ENCODE assay signal across 19 cellular contexts in genomic region chr5:139770722-139771121, GRCh38. TPM values are rescaled to one million over a fixed set of nuclear protein-coding genes. Genes with fewer than 3 reads are reported as not detected.
DNase-seq lines count a peak whose midpoint lies in the region; ATAC-seq, FAIRE-seq and TF ChIP-seq lines count a peak whose summit lies in the region.
"Had no signal": no experiment of that assay in that cellular context is flagged by ENCODE, and none has a peak within 500 bp of the region (broad histone marks: within the 10 kb centered on the region; RNA-seq: fewer than 3 reads in every experiment).

No MANE protein-coding gene starts in this region.

- H3K9me1 ChIP-seq in IMR-90 (ENCODE audit: insufficient read depth, low read length), result peaks cover 4% of the 10 kb centered on the region; the same call in 1 of the 2 replicates
- H3K9me1 ChIP-seq in K562 (ENCODE audit: control insufficient read depth, insufficient read depth, low read length), result no peaks in the 10 kb centered on the region

- TF ChIP-seq POLR2A in IMR-90 (IDR thresholded peaks at IDR 0.05; ENCODE audit: low read depth, low read length) (no peak), K562 (conservative IDR thresholded peaks at IDR 0.05) (no peak)

- no peaks in the 10 kb centered on the region for H4K20me1 ChIP-seq in BLaER1
- no peaks in the 10 kb centered on the region for H4K20me1 ChIP-seq in IMR-90 (ENCODE audit: insufficient read depth, low read length)
- no peaks in the 10 kb centered on the region for H4K20me1 ChIP-seq in K562 (replicated peaks; ENCODE audit: control insufficient read depth, insufficient read depth, low read length)

- no peak for TF ChIP-seq RAD21 in IMR-90 (IDR thresholded peaks at IDR 0.05; ENCODE audit: low read length)
- no peak for TF ChIP-seq RAD21 in K562 (CRISPR knock-in tag; conservative IDR thresholded peaks at IDR 0.05 in 1 of 2, IDR thresholded peaks at IDR 0.05 in 1 of 2)

- H3K36me3 ChIP-seq in BLaER1 (no peaks in the 10 kb centered on the region), IMR-90 (ENCODE audit: control insufficient read depth, insufficient read depth, low read length) (no peaks in the 10 kb centered on the region), K562 (ENCODE audit: control insufficient read depth, insufficient read depth, low read length) (no peaks in the 10 kb centered on the region), endodermal cell (ENCODE audit: control insufficient read depth, insufficient read depth, low read length) (no peaks in the 10 kb centered on the region)

- H3K4me2 ChIP-seq in BLaER1, result peak overlapping the region; percentile 41
- no peak overlapping the region for H3K4me2 ChIP-seq in IMR-90 (ENCODE audit: low read depth, low read length)
- H3K4me2 ChIP-seq in K562 (ENCODE audit: insufficient read depth, low read length), result no peak overlapping the region
- H3K4me2 ChIP-seq: A549 had no signal

- H3K79me1 ChIP-seq in IMR-90 (ENCODE audit: low read depth in 1 of 2, low read length in 2 of 2), result no peaks in the 10 kb centered on the region

- dilution Hi-C loops in IMR-90 (cut with HindIII; ENCODE audit: low sequenced_read_pairs, unreplicated experiment), result loop anchor here (25.0 kb wide), 1 partner anchor 133 kb away; the partner anchor contains the start of gene CXXC5

- H3K27ac ChIP-seq in BLaER1, result no peak overlapping the region
- H3K27ac ChIP-seq in IMR-90 (ENCODE audit: insufficient read depth, low read length), result no peak overlapping the region
- no peak overlapping the region for H3K27ac ChIP-seq in K562 (ENCODE audit: extremely low read depth, low read depth, low read length)
- H3K27ac ChIP-seq in endodermal cell (ENCODE audit: low read depth, low read length), result no peak overlapping the region
- H3K27ac ChIP-seq: 22Rv1, A549, C4-2B had no signal

- H3K4ac ChIP-seq in IMR-90 (ENCODE audit: low read depth, low read length), result no peak overlapping the region

- H3K9me3 Mint-ChIP-seq in endodermal cell, result no peaks in the 10 kb centered on the region
- H3K9me3 Mint-ChIP-seq: CD4-positive, alpha-beta T cell; CD8-positive, alpha-beta T cell had no signal

- no peak overlapping the region for H3K27ac Mint-ChIP-seq in endodermal cell
- H3K27ac Mint-ChIP-seq: B cell; CD4-positive, alpha-beta T cell; CD8-positive, alpha-beta T cell had no signal

- no peak overlapping the region for H4K8ac ChIP-seq in IMR-90 (ENCODE audit: low read depth in 2 of 2, low read length in 2 of 2)

- no peak overlapping the region for H4K5ac ChIP-seq in IMR-90 (ENCODE audit: low read depth, low read length)

- peaks cover 3% of the 10 kb centered on the region for H3K4me1 Mint-ChIP-seq in endodermal cell

- no peak overlapping the region for H2BK20ac ChIP-seq in IMR-90 (ENCODE audit: low read depth, low read length)

- no peak overlapping the region for H2BK15ac ChIP-seq in IMR-90 (ENCODE audit: low read depth, low read length)

- H3K9me3 ChIP-seq in BLaER1 (no peaks in the 10 kb centered on the region), IMR-90 (ENCODE audit: control insufficient read depth, insufficient read depth, low read length) (no peaks in the 10 kb centered on the region), K562 (replicated peaks; ENCODE audit: control insufficient read depth, insufficient read depth, low read depth, low read length) (no peaks in the 10 kb centered on the region), endodermal cell (ENCODE audit: control insufficient read depth, low read length) (no peaks in the 10 kb centered on the region)
- H3K9me3 ChIP-seq: A549, Caco-2 had no signal

- no CpG with 5 or more reads among the region's 2 CpGs for WGBS in IMR-90 (ENCODE audit: extremely low coverage in 2 of 2, insufficient read length in 1 of 2), 2 experiments
- WGBS in K562 (ENCODE audit: insufficient coverage, low coverage, missing lambda C conversion rate), result 33% methylated on average over 2 of the region's 2 CpGs
- 74 to 100% methylated on average over 1 to 2 of the region's 2 CpGs for WGBS in endodermal cell (ENCODE audit: insufficient coverage in 1 of 2, insufficient read length in 1 of 2), 2 experiments

- no peak overlapping the region for H2BK120ac ChIP-seq in IMR-90 (ENCODE audit: low read depth, low read length)

- H3K4me1 ChIP-seq in BLaER1 (peaks cover 75% of the 10 kb centered on the region), IMR-90 (ENCODE audit: control insufficient read depth, insufficient read depth, low read length) (no peaks in the 10 kb centered on the region), K562 (replicated peaks in 1 of 2; ENCODE audit: control insufficient read depth in 2 of 2, insufficient read depth in 2 of 2, low read length in 2 of 2) (peaks cover 6 to 12% of the 10 kb centered on the region in 2 experiments; a peak in 4 of 5 replicates), endodermal cell (ENCODE audit: control insufficient read depth, insufficient read depth, low read length) (peaks cover 3% of the 10 kb centered on the region)
- H3K4me1 ChIP-seq: A549 had no signal

- in situ Hi-C loops in IMR-90 (cut with MboI; ENCODE audit: low sequenced_read_pairs) (no loop called here), K562 (cut with MboI) (no loop called here)

- DNase-seq in IMR-90 (no peak), K562 (ENCODE audit: extremely low read depth in 1 of 4, low spot score in 3 of 4) (no peak), kidney glomerular epithelial cell (lab: John Stamatoyannopoulos, UW) (no peak), GF-D8 (lab: John Stamatoyannopoulos, UW) (no peak), endodermal cell (no peak)
- DNase-seq: AML-193; Caco-2; Calu3; CD4-positive, alpha-beta T cell; DMS79 treated with DMSO at 0.1 percent for 48 hours had no signal

- H3K36me3 Mint-ChIP-seq in endodermal cell (ENCODE audit: low read depth), result no peaks in the 10 kb centered on the region
- H3K36me3 Mint-ChIP-seq: CD8-positive, alpha-beta T cell had no signal

- peaks cover 43% of the 10 kb centered on the region for H3K27me3 Mint-ChIP-seq in endodermal cell (ENCODE audit: insufficient read depth)

- POLR2A ChIA-PET in IMR-90 (lab: Charles Lee; ENCODE audit: unreplicated experiment), result no interaction called here
- POLR2A ChIA-PET in K562 (lab: Yijun Ruan, JAX), result interaction anchor here (0.6 to 0.7 kb wide), 3 partner anchors 137 to 296 kb away, joined by 3 to 4 read pairs (median 4); no protein-coding TSS in a partner anchor

- CTCF ChIA-PET in IMR-90 (lab: Yijun Ruan, JAX), result interaction anchor here (0.6 kb wide), 1 partner anchor 268 kb away, joined by 6 read pairs; no protein-coding TSS in a partner anchor
- CTCF ChIA-PET in K562 (lab: Yijun Ruan, JAX; ENCODE audit: low intra/inter-chr PET ratio), result no interaction called here

- no peak overlapping the region for H3K56ac ChIP-seq in IMR-90 (ENCODE audit: extremely low read depth, insufficient read depth, low read length)

- FAIRE-seq in K562 (lab: Jason Lieb, UNC), result no peak
- FAIRE-seq: A549, D721Med, G401.6, GM12878 had no signal

- no peak overlapping the region for H2AK9ac ChIP-seq in IMR-90 (replicated peaks; ENCODE audit: low read depth, low read length, poor library complexity)

- H3K79me2 ChIP-seq in K562 (ENCODE audit: control insufficient read depth, insufficient read depth, low read length), result no peaks in the 10 kb centered on the region

- H2BK5ac ChIP-seq in IMR-90 (ENCODE audit: low read depth, low read length, poor library complexity, severe bottlenecking), result no peak overlapping the region

- BruUV-seq in IMR-90 (replicated peaks; lab: Mats Ljungman, UMichigan) (no TSS peak), K562 (replicated peaks; lab: Mats Ljungman, UMichigan) (no TSS peak)

- H3K23ac ChIP-seq in IMR-90 (ENCODE audit: low read depth, low read length), result no peak overlapping the region

- H3K14ac ChIP-seq in IMR-90 (replicated peaks; ENCODE audit: low read depth, low read length), result no peak overlapping the region

- H3K27me3 ChIP-seq in BLaER1, result no peaks in the 10 kb centered on the region
- H3K27me3 ChIP-seq in IMR-90 (ENCODE audit: control insufficient read depth, insufficient read depth, low read length), result peaks cover 16% of the 10 kb centered on the region
- peaks cover 0 to 12% of the 10 kb centered on the region in 2 experiments; a peak in 1 of 5 replicates for H3K27me3 ChIP-seq in K562 (ENCODE audit: control insufficient read depth in 2 of 2, insufficient read depth in 2 of 2, low read length in 2 of 2)
- no peaks in the 10 kb centered on the region for H3K27me3 ChIP-seq in endodermal cell (ENCODE audit: control insufficient read depth, insufficient read depth, low read length, poor library complexity, severe bottlenecking)

- ATAC-seq in IMR-90 (ENCODE audit: low read depth) (no peak), K562 (no peak)
- ATAC-seq: A549; CD8-positive, alpha-beta T cell; GM12878 had no signal

- H4K91ac ChIP-seq in IMR-90 (ENCODE audit: insufficient read depth, low read depth, low read length), result no peak overlapping the region

- no peak for TF ChIP-seq CTCF in IMR-90 (conservative IDR thresholded peaks at IDR 0.05; ENCODE audit: low read depth, low read length)
- TF ChIP-seq CTCF in K562 (IDR thresholded peaks at IDR 0.05 in 2 of 3, conservative IDR thresholded peaks at IDR 0.05 in 1 of 3; ENCODE audit: insufficient read depth in 2 of 3, low read depth in 1 of 3, low read length in 3 of 3), result no peak
- TF ChIP-seq CTCF in endodermal cell (conservative IDR thresholded peaks at IDR 0.05), result no peak

- H3K9ac ChIP-seq in BLaER1 (no peak overlapping the region), IMR-90 (ENCODE audit: low read depth, low read length) (no peak overlapping the region), K562 (ENCODE audit: insufficient read depth in 1 of 2, low read depth in 2 of 2, low read length in 2 of 2) (no peak overlapping the region), endodermal cell (ENCODE audit: extremely low read depth, low read length, poor library complexity, severe bottlenecking) (no peak overlapping the region)

- intact Hi-C loops in IMR-90 (cut with micrococcal nuclease), result no loop called here
- intact Hi-C loops in K562 (cut with micrococcal nuclease), result no loop called here

- H2AFZ ChIP-seq in IMR-90 (replicated peaks; ENCODE audit: low read length, poor library complexity) (no peak overlapping the region), K562 (ENCODE audit: low read depth, low read length) (no peak overlapping the region)

- H2AK5ac ChIP-seq in IMR-90 (ENCODE audit: low read depth, low read length), result no peak overlapping the region; the same call in 1 of the 2 replicates

- H3K4me3 ChIP-seq in BLaER1, result no peak overlapping the region
- no peak overlapping the region for H3K4me3 ChIP-seq in IMR-90 (ENCODE audit: insufficient read depth, low read depth, low read length)
- H3K4me3 ChIP-seq in K562, result no peak overlapping the region
- H3K4me3 ChIP-seq in endodermal cell (ENCODE audit: low read length), result no peak overlapping the region
- H3K4me3 ChIP-seq: A549, GM12878 had no signal

- TF ChIP-seq EP300 in K562 (IDR thresholded peaks at IDR 0.05; ENCODE audit: low read length), result no peak

- no peak overlapping the region for H3K4me3 Mint-ChIP-seq in endodermal cell
- H3K4me3 Mint-ChIP-seq: B cell; CD4-positive, alpha-beta T cell; CD8-positive, alpha-beta T cell had no signal

- H3K18ac ChIP-seq in IMR-90 (ENCODE audit: low read depth, low read length), result no peak overlapping the region

RNA-seq across cellular contexts. Expression of gene PSD2, which starts 24.9 kb away (rescaled TPM):
- not detected in 2 replicates for total RNA-seq in IMR-90 (2012; rRNA removed)
- polyA plus RNA-seq in IMR-90 (2012; rRNA removed), result 0.03 and 0.05 TPM in 2 replicates
- polyA plus RNA-seq in IMR-90 (2012; cell fraction: cytosol; rRNA removed), result 0.03 and 0.06 TPM in 2 replicates
- 0.11 and 0.16 TPM in 2 replicates for polyA plus RNA-seq in IMR-90 (2012; cell fraction: nucleus; rRNA removed; ENCODE audit: low replicate concordance)
- total RNA-seq in K562 (2011; cell fraction: chromatin; rRNA removed; ENCODE audit: low replicate concordance), result 0.09 TPM in 2 replicates
- total RNA-seq in K562 (2011; cell fraction: nucleolus; rRNA removed), result under 0.01 TPM in 1 of 2 replicates, not detected in the other
- total RNA-seq in K562 (2011; cell fraction: nucleoplasm; rRNA removed), result not detected in 2 replicates
- total RNA-seq in K562 (2014; rRNA removed), result 0.09 TPM in 1 of 2 replicates, not detected in the other
- total RNA-seq in K562 (2014; rRNA removed; fragmentation: Illumina TruSeq; extraction: Trizol), result not detected in 2 replicates
- not detected in 2 replicates for total RNA-seq in K562 (2015; rRNA removed; fragmentation: Illumina TruSeq; extraction: Trizol)
- total RNA-seq in K562 (2021), result 0.04 and 0.07 TPM in 2 replicates
- polyA plus RNA-seq in K562 (2011; rRNA removed), result 0.04 and 0.11 TPM in 2 replicates
- polyA plus RNA-seq in K562 (2011; cell fraction: cytosol; rRNA removed), result 0.09 TPM in 1 of 2 replicates, not detected in the other
- 0.18 and 0.29 TPM in 2 replicates for polyA plus RNA-seq in K562 (2011; cell fraction: nucleus; rRNA removed)
- polyA plus RNA-seq in K562 (2012), result 0.01 and 0.06 TPM in 2 replicates
- polyA plus RNA-seq in K562 (2014; fragmentation: Illumina TruSeq; extraction: Trizol), result 0.01 TPM in 1 of 2 replicates, not detected in the other
- not detected for polyA plus RNA-seq in K562 (2014; fragmentation: Nextera tagmentation; extraction: Ambion mirVana)
- polyA plus RNA-seq in K562 (2014; rRNA removed), result 0.01 TPM in 1 of 2 replicates, not detected in the other
- 0.03 TPM in 1 of 2 replicates, not detected in the other for polyA minus RNA-seq in K562 (2011; rRNA and poly(A)+ RNA removed)
- polyA minus RNA-seq in K562 (2011; cell fraction: cytosol; rRNA and poly(A)+ RNA removed), result not detected in 2 replicates
- 0.11 TPM in 1 of 2 replicates, not detected in the other for polyA minus RNA-seq in K562 (2011; cell fraction: nucleus; rRNA and poly(A)+ RNA removed)
- 1 to 10 TPM in 1 of 2 donors, under 1 TPM in 1; 0.55 to 2.5 TPM for total RNA-seq in endodermal cell
- 2.0 TPM for polyA plus RNA-seq in endodermal cell (2013, experiment 1 of 2)
- 2.0 TPM for polyA plus RNA-seq in endodermal cell (2013, experiment 2 of 2)
- total RNA-seq: Calu3, GM12878 had no signal
